ENCODE assay signal across 33 cellular contexts in the genomic region with DNA sequence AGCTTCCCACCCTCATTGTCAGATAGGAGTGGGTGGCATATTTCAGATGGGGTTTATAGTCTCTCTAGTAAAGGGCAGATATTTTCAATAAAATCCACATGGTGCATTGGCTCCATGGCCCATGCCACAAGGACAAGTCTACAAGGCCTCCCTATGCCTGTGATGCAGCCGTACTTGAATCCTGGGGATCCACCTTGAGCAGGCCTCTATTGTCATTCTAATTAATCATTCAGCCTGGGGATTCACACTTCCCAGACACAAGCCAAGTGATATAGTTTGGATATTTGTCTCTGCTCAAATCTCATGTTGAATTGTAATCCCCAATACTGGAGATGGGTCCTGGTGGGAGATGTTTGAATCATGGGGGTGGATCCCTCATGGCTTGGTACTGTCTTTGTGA.
"Had no signal": no experiment of that assay in that cellular context is flagged by ENCODE, and none has a peak within 500 bp of the region (broad histone marks: within the 10 kb centered on the region; RNA-seq: fewer than 3 reads in every experiment).

No MANE protein-coding gene starts in this region.

- H3K27ac Mint-ChIP-seq: activated CD4-positive, alpha-beta memory T cell treated with anti-CD3 and anti-CD28 coated beads for 36 hours; activated CD4-positive, alpha-beta T cell treated with anti-CD3 and anti-CD28 coated beads for 36 hours; activated CD4-positive, alpha-beta T cell treated with anti-CD3 and anti-CD28 coated beads, Interleukin-2, amount 10 ng/mL, durations not matched to agents 24 days and 14 days; activated CD8-positive, alpha-beta memory T cell treated with anti-CD3 and anti-CD28 coated beads, Interleukin-2, amount 10 ng/mL, durations not matched to agents 7 days and 5 days; activated CD8-positive, alpha-beta T cell treated with anti-CD3 and anti-CD28 coated beads, Interleukin-2, amount 10 ng/mL, durations not matched to agents 7 days and 5 days; activated naive CD4-positive, alpha-beta T cell treated with anti-CD3 and anti-CD28 coated beads for 36 hours; activated naive CD4-positive, alpha-beta T cell treated with anti-CD3 and anti-CD28 coated beads, Interleukin-2, amount 50 U/mL, for 24 hours; activated naive CD8-positive, alpha-beta T cell treated with anti-CD3 and anti-CD28 coated beads for 36 hours; activated naive CD8-positive, alpha-beta T cell treated with anti-CD3 and anti-CD28 coated beads, Interleukin-2, amount 50 U/mL, for 24 hours; activated T-helper 1 cell treated with anti-CD3 and anti-CD28 coated beads, Interleukin-12 subunit alpha, Interleukin-12 subunit beta, Interleukin-2, Interleukin-4 antibody, amounts not matched to agents 30 ng/mL and 10 ng/mL and 1 ng/mL, durations not matched to agents 14 hours and 24 hours and 36 hours; activated T-helper 2 cell treated with anti-CD3 and anti-CD28 coated beads, Interferon-gamma antibody, Interleukin-2, Interleukin-4, amounts not matched to agents 10 μg/mL and 5 μg/mL and 100 μg/mL, durations not matched to agents 14 hours and 24 hours and 36 hours; T-helper 17 cell; T-helper 2 cell treated with Interferon-gamma antibody and Interleukin-4, amounts not matched to agents 5 μg/mL and 100 μg/mL, for 36 hours had no signal

- H3K9me3 Mint-ChIP-seq: activated CD4-positive, alpha-beta memory T cell treated with anti-CD3 and anti-CD28 coated beads for 36 hours; activated naive CD4-positive, alpha-beta T cell treated with anti-CD3 and anti-CD28 coated beads for 36 hours; activated naive CD4-positive, alpha-beta T cell treated with anti-CD3 and anti-CD28 coated beads, Interleukin-2, amount 50 U/mL, for 24 hours; activated T-helper 1 cell treated with anti-CD3 and anti-CD28 coated beads, Interleukin-12 subunit alpha, Interleukin-12 subunit beta, Interleukin-2, Interleukin-4 antibody, amounts not matched to agents 30 ng/mL and 10 ng/mL and 1 ng/mL, durations not matched to agents 14 hours and 24 hours and 36 hours; activated T-helper 2 cell treated with anti-CD3 and anti-CD28 coated beads, Interferon-gamma antibody, Interleukin-2, Interleukin-4, amounts not matched to agents 10 μg/mL and 5 μg/mL and 100 μg/mL, durations not matched to agents 14 hours and 24 hours and 36 hours; effector memory CD8-positive, alpha-beta T cell; T-helper 2 cell treated with Interferon-gamma antibody and Interleukin-4, amounts not matched to agents 5 μg/mL and 100 μg/mL, for 36 hours had no signal

- H3K4me3 Mint-ChIP-seq: activated CD4-positive, alpha-beta memory T cell treated with anti-CD3 and anti-CD28 coated beads for 36 hours; activated CD4-positive, alpha-beta T cell treated with anti-CD3 and anti-CD28 coated beads for 36 hours; activated CD4-positive, alpha-beta T cell treated with anti-CD3 and anti-CD28 coated beads, Interleukin-2, amount 10 ng/mL, durations not matched to agents 24 days and 14 days; activated CD8-positive, alpha-beta memory T cell treated with anti-CD3 and anti-CD28 coated beads, Interleukin-2, amount 10 ng/mL, durations not matched to agents 7 days and 5 days; activated CD8-positive, alpha-beta T cell treated with anti-CD3 and anti-CD28 coated beads, Interleukin-2, amount 10 ng/mL, durations not matched to agents 7 days and 5 days; activated naive CD4-positive, alpha-beta T cell treated with anti-CD3 and anti-CD28 coated beads for 36 hours; activated naive CD4-positive, alpha-beta T cell treated with anti-CD3 and anti-CD28 coated beads, Interleukin-2, amount 50 U/mL, for 24 hours; activated naive CD8-positive, alpha-beta T cell treated with anti-CD3 and anti-CD28 coated beads for 36 hours; activated naive CD8-positive, alpha-beta T cell treated with anti-CD3 and anti-CD28 coated beads, Interleukin-2, amount 50 U/mL, for 24 hours; activated T-helper 1 cell treated with anti-CD3 and anti-CD28 coated beads, Interleukin-12 subunit alpha, Interleukin-12 subunit beta, Interleukin-2, Interleukin-4 antibody, amounts not matched to agents 30 ng/mL and 10 ng/mL and 1 ng/mL, durations not matched to agents 14 hours and 24 hours and 36 hours; effector memory CD8-positive, alpha-beta T cell; T-helper 17 cell; T-helper 2 cell treated with Interferon-gamma antibody and Interleukin-4, amounts not matched to agents 5 μg/mL and 100 μg/mL, for 36 hours had no signal

- ATAC-seq: activated CD4-positive, alpha-beta T cell treated with anti-CD3 and anti-CD28 coated beads for 36 hours; activated CD8-positive, alpha-beta memory T cell treated with anti-CD3 and anti-CD28 coated beads, Interleukin-2, amount 10 ng/mL, durations not matched to agents 7 days and 5 days; activated CD8-positive, alpha-beta T cell treated with anti-CD3 and anti-CD28 coated beads, Interleukin-2, amount 10 ng/mL, durations not matched to agents 7 days and 5 days; activated naive CD8-positive, alpha-beta T cell treated with anti-CD3 and anti-CD28 coated beads, Interleukin-2, amount 50 U/mL, for 24 hours; body of pancreas; effector memory CD8-positive, alpha-beta T cell; T-helper 17 cell had no signal

- H3K27me3 ChIP-seq: adrenal gland, body of pancreas, esophagus muscularis mucosa had no signal

- H3K27me3 Mint-ChIP-seq: activated CD4-positive, alpha-beta memory T cell treated with anti-CD3 and anti-CD28 coated beads for 36 hours; activated CD4-positive, alpha-beta T cell treated with anti-CD3 and anti-CD28 coated beads for 36 hours; activated naive CD4-positive, alpha-beta T cell treated with anti-CD3 and anti-CD28 coated beads, Interleukin-2, amount 50 U/mL, for 24 hours; activated naive CD8-positive, alpha-beta T cell treated with anti-CD3 and anti-CD28 coated beads for 36 hours; activated naive CD8-positive, alpha-beta T cell treated with anti-CD3 and anti-CD28 coated beads, Interleukin-2, amount 50 U/mL, for 24 hours; T-helper 17 cell had no signal

- H3K27ac ChIP-seq: adrenal gland, body of pancreas, WERI-Rb-1 had no signal

- H3K36me3 ChIP-seq: adrenal gland, esophagus muscularis mucosa, WERI-Rb-1 had no signal

- H3K4me3 ChIP-seq: adrenal gland, body of pancreas, esophagus muscularis mucosa had no signal

- FAIRE-seq: colon, frontal cortex had no signal

- H3K9me3 ChIP-seq: adrenal gland, body of pancreas, esophagus muscularis mucosa had no signal

- H3K36me3 Mint-ChIP-seq: activated CD4-positive, alpha-beta memory T cell treated with anti-CD3 and anti-CD28 coated beads for 36 hours; activated CD8-positive, alpha-beta memory T cell treated with anti-CD3 and anti-CD28 coated beads, Interleukin-2, amount 10 ng/mL, durations not matched to agents 7 days and 5 days; activated naive CD4-positive, alpha-beta T cell treated with anti-CD3 and anti-CD28 coated beads, Interleukin-2, amount 50 U/mL, for 24 hours; activated naive CD8-positive, alpha-beta T cell treated with anti-CD3 and anti-CD28 coated beads for 36 hours had no signal

- DNase-seq: activated CD4-positive, alpha-beta memory T cell treated with anti-CD3 and anti-CD28 coated beads for 36 hours; activated CD4-positive, alpha-beta T cell treated with anti-CD3 and anti-CD28 coated beads for 36 hours; activated CD4-positive, alpha-beta T cell treated with anti-CD3 and anti-CD28 coated beads, Interleukin-2, amount 10 ng/mL, durations not matched to agents 24 days and 14 days; activated CD4-positive, CD25-positive, alpha-beta regulatory T cell; activated CD4-positive, CD25-positive, alpha-beta regulatory T cell treated with anti-CD3 and anti-CD28 coated beads, Interleukin-2, amount 50 U/mL, for 72 hours; activated CD8-positive, alpha-beta memory T cell treated with anti-CD3 and anti-CD28 coated beads, Interleukin-2, amount 10 ng/mL, durations not matched to agents 7 days and 5 days; activated CD8-positive, alpha-beta memory T cell treated with anti-CD3 and anti-CD28 coated beads, Interleukin-2, amount 50 U/mL, for 4 hours; activated CD8-positive, alpha-beta T cell treated with anti-CD3 and anti-CD28 coated beads, Interleukin-2, amount 10 ng/mL, durations not matched to agents 7 days and 5 days; activated effector memory CD4-positive, alpha-beta T cell treated with anti-CD3 and anti-CD28 coated beads, Interleukin-2, amount 50 U/mL, for 16 hours; activated naive CD4-positive, alpha-beta T cell treated with anti-CD3 and anti-CD28 coated beads for 36 hours; activated naive CD8-positive, alpha-beta T cell treated with anti-CD3 and anti-CD28 coated beads for 36 hours; activated naive CD8-positive, alpha-beta T cell treated with anti-CD3 and anti-CD28 coated beads, Interleukin-2, amount 50 U/mL, for 24 hours; activated T-cell treated with anti-CD3 and anti-CD28 coated beads, Interleukin-2, amount 50 U/mL, for 1 hour; activated T-cell treated with anti-CD3 and anti-CD28 coated beads, Interleukin-2, amount 50 U/mL, for 48 hours; adrenal gland; aorta; body of pancreas; cortex of kidney; dermis blood vessel endothelial cell; effector CD4-positive, alpha-beta T cell; effector memory CD8-positive, alpha-beta T cell; erythroblast; T-helper 1 cell; T-helper 17 cell; T1000; WERI-Rb-1 had no signal
